23 cellular contexts compared by ENCODE assay signal in genomic region chr20:50037123-50037522, GRCh38. TPM values are rescaled to one million over a fixed set of nuclear protein-coding genes. Genes with fewer than 3 reads are reported as not detected.
DNase-seq lines count a peak whose midpoint lies in the region; ATAC-seq, FAIRE-seq and TF ChIP-seq lines count a peak whose summit lies in the region.
"Had no signal": no experiment of that assay in that cellular context is flagged by ENCODE, and none has a peak within 500 bp of the region (broad histone marks: within the 10 kb centered on the region; RNA-seq: fewer than 3 reads in every experiment).

No MANE protein-coding gene starts in this region.

- peak; percentile 19 for ATAC-seq in foreskin keratinocyte
- no peak for ATAC-seq in activated CD4-positive, CD25-positive, alpha-beta regulatory T cell treated with anti-CD3 and anti-CD28 coated beads, Interleukin-2, amount 50 U/mL, for 24 hours
- no peak for ATAC-seq in HG03097 (IDR thresholded peaks at IDR 0.05; ENCODE audit: low FRiP score, unreplicated experiment)
- ATAC-seq: PC-3 had no signal

- POLR2A ChIA-PET in MCF 10A (lab: Yijun Ruan, JAX), result interaction anchor here (0.9 to 1.2 kb wide), 3 partner anchors 11 to 34 kb away, joined by 3 to 5 read pairs (median 3); no protein-coding TSS in a partner anchor
- POLR2A ChIA-PET in RWPE1 (lab: Yijun Ruan, JAX; ENCODE audit: low non-redundant PET), result no interaction called here

- FAIRE-seq in kidney (lab: Jason Lieb, UNC), result no peak
- FAIRE-seq: D721Med, G401.6 had no signal

- no peaks in the 10 kb centered on the region for H3K9me3 Mint-ChIP-seq in MCF 10A (ENCODE audit: unreplicated experiment)
- H3K9me3 Mint-ChIP-seq: CD8-positive, alpha-beta memory T cell; H9 had no signal

- H3K4me1 Mint-ChIP-seq in MCF 10A (ENCODE audit: insufficient read depth, unreplicated experiment), result peaks cover 9% of the 10 kb centered on the region

- no peak for TF ChIP-seq POLR2A in breast epithelium (IDR thresholded peaks at IDR 0.05)

- H3K27me3 ChIP-seq in breast epithelium (no peaks in the 10 kb centered on the region), foreskin keratinocyte (peaks cover 14% of the 10 kb centered on the region)

- DNase-seq in MCF 10A (ENCODE audit: unreplicated experiment) (peak; percentile 48), breast epithelium (ENCODE audit: low spot score in 2 of 2) (no peak), RWPE1 (ENCODE audit: low spot score) (peak; percentile 55), foreskin keratinocyte (peak in 1 of 2 donors; percentile 29), kidney (no peak), NCI-H1092 (lab: John Stamatoyannopoulos, UW) (no peak)
- DNase-seq: C1 segment of cervical spinal cord; CD8-positive, alpha-beta memory T cell; DND-41; H9; Kasumi-1; MM.1S; NCI-H1092 treated with DMSO at 0.1 percent for 48 hours; NCI-H146; NCI-H2081; NCI-H446 treated with DMSO at 0.1 percent for 48 hours; NCI-H82; PC-3; SJCRH30 had no signal

- no peak for TF ChIP-seq CTCF in MCF 10A (IDR thresholded peaks at IDR 0.05; ENCODE audit: unreplicated experiment)
- TF ChIP-seq CTCF in breast epithelium (IDR thresholded peaks at IDR 0.05), result no peak
- no peak for TF ChIP-seq CTCF in RWPE1 (conservative IDR thresholded peaks at IDR 0.05; ENCODE audit: low read depth)
- no peak for TF ChIP-seq CTCF in foreskin keratinocyte (conservative IDR thresholded peaks at IDR 0.05)
- TF ChIP-seq CTCF in kidney (IDR thresholded peaks at IDR 0.05; ENCODE audit: borderline replicate concordance, extremely low read depth, insufficient read depth), result no peak

- H3K27ac ChIP-seq in breast epithelium (no peak overlapping the region), RWPE1 (peak overlapping the region; percentile 47), foreskin keratinocyte (no peak overlapping the region), kidney (ENCODE audit: low read depth in 2 of 2, low read length in 2 of 2) (no peak overlapping the region)
- H3K27ac ChIP-seq: SJCRH30 had no signal

- H3K9ac ChIP-seq in kidney (ENCODE audit: low read length in 2 of 2), result no peak overlapping the region

- intact Hi-C loops in MCF 10A (cut with micrococcal nuclease) (no loop called here), breast epithelium (cut with DNase I; ENCODE audit: low total_unique reads) (no loop called here), kidney (cut with DNase I) (no loop called here)

- BruUV-seq in MCF 10A (replicated peaks; lab: Mats Ljungman, UMichigan), result no TSS peak

- no peak overlapping the region for H3K27ac Mint-ChIP-seq in MCF 10A (ENCODE audit: low read depth, unreplicated experiment)
- H3K27ac Mint-ChIP-seq: H9 had no signal

- H3K4me3 ChIP-seq in breast epithelium (no peak overlapping the region), kidney (ENCODE audit: low read length in 2 of 2) (no peak overlapping the region)
- H3K4me3 ChIP-seq: SJCRH30 had no signal

- CTCF ChIA-PET in MCF 10A (lab: Yijun Ruan, JAX) (interaction anchor here (0.6 to 5.8 kb wide), 7 partner anchors 9 to 132 kb away, joined by 3 to 43 read pairs (median 4); no protein-coding TSS in a partner anchor), RWPE1 (lab: Yijun Ruan, JAX) (interaction anchor here (0.9 to 2.9 kb wide), 5 partner anchors 17 to 58 kb away, joined by 3 to 22 read pairs (median 5); no protein-coding TSS in a partner anchor)

- H3K9me3 ChIP-seq in breast epithelium (no peaks in the 10 kb centered on the region), kidney (ENCODE audit: control insufficient read depth in 1 of 2, low read length in 2 of 2) (no peaks in the 10 kb centered on the region)
- H3K9me3 ChIP-seq: SJCRH30 had no signal

- no peak overlapping the region for H3K4me3 Mint-ChIP-seq in MCF 10A (ENCODE audit: unreplicated experiment)
- H3K4me3 Mint-ChIP-seq: CD8-positive, alpha-beta memory T cell; H9 had no signal

- H3K4me1 ChIP-seq in breast epithelium (no peaks in the 10 kb centered on the region), foreskin keratinocyte (peaks cover 3% of the 10 kb centered on the region), kidney (ENCODE audit: control insufficient read depth in 1 of 2, insufficient read depth in 1 of 2, low read depth in 1 of 2, low read length in 2 of 2) (peaks cover 0 to 3% of the 10 kb centered on the region in 2 donors)

- H3K36me3 ChIP-seq in breast epithelium (no peaks in the 10 kb centered on the region), kidney (ENCODE audit: control insufficient read depth in 1 of 2, insufficient read depth in 2 of 2, low read length in 2 of 2) (no peaks in the 10 kb centered on the region)
- H3K36me3 ChIP-seq: SJCRH30 had no signal

- no peaks in the 10 kb centered on the region for H3K36me3 Mint-ChIP-seq in MCF 10A (ENCODE audit: insufficient read depth, unreplicated experiment)
- H3K36me3 Mint-ChIP-seq: CD8-positive, alpha-beta memory T cell had no signal

- H3K27me3 Mint-ChIP-seq in MCF 10A (ENCODE audit: insufficient read depth, unreplicated experiment), result no peaks in the 10 kb centered on the region

RNA-seq across cellular contexts. Expression of gene SNAI1, which starts 54.3 kb away (rescaled TPM):
- total RNA-seq in MCF 10A (2022), result 0.17 and 0.23 TPM in 2 replicates
- 1 to 10 TPM in 2 of 3 donors, under 1 TPM in 1; 0.80 to 5.0 (median 4.3) TPM for total RNA-seq in breast epithelium
- 0.04 TPM in 1 of 2 replicates, not detected in the other for total RNA-seq in foreskin keratinocyte
- polyA plus RNA-seq in foreskin keratinocyte, result 0.04 TPM in 1 of 2 replicates, not detected in the other
- total RNA-seq in kidney, result 3.7 TPM
- 4.5 TPM for polyA plus RNA-seq in kidney (ENCODE audit: insufficient read depth, low read depth, low replicate concordance)

Comparison
In these comparisons a context has a peak if more than half of its experiments do, and no peak if none do; other contexts are left out.
1. DNase-seq: peak in MCF 10A (single experiment) and RWPE1 (single experiment); none in breast epithelium (0 of 2), kidney (single experiment) and NCI-H1092 (single experiment).